1 cellular context compared by ENCODE assay signal in the genomic region with DNA sequence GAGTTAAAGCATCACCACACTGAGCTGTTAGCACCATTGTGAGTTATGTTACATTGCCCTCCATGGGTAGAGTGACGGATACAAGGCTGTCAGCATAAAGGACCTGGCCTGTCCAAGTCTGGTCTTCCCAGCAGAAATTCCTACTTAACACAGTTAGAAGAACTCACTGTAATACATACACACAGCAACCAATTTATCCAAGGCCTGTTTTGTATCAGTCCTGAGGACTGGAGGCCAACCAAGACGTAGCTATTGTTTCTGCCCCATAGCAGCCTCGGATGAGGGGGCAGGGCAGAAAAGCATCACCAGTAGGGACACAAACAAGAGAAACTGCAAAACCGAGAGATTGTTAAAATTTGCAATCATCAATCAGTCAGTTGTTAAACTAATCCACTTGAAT.
TF ChIP-seq lines count a peak whose summit lies in the region.

No MANE protein-coding gene starts in this region.

TF ChIP-seq in SK-N-SH treated with all-trans-retinoic acid at 6 μM for 48 hours, 23 proteins besides CTCF, POLR2A, EP300 and RAD21 (continued from another document):
- TF ChIP-seq, protein P1, sequence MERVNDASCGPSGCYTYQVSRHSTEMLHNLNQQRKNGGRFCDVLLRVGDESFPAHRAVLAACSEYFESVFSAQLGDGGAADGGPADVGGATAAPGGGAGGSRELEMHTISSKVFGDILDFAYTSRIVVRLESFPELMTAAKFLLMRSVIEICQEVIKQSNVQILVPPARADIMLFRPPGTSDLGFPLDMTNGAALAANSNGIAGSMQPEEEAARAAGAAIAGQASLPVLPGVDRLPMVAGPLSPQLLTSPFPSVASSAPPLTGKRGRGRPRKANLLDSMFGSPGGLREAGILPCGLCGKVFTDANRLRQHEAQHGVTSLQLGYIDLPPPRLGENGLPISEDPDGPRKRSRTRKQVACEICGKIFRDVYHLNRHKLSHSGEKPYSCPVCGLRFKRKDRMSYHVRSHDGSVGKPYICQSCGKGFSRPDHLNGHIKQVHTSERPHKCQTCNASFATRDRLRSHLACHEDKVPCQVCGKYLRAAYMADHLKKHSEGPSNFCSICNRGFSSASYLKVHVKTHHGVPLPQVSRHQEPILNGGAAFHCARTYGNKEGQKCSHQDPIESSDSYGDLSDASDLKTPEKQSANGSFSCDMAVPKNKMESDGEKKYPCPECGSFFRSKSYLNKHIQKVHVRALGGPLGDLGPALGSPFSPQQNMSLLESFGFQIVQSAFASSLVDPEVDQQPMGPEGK (CRISPR knock-in tag; IDR thresholded peaks at IDR 0.05; ENCODE audit: borderline replicate concordance): no peak
- TF ChIP-seq ZFP3 (CRISPR knock-in tag; IDR thresholded peaks at IDR 0.05): no peak
